19 cellular contexts compared by ENCODE assay signal in genomic region chr1:160628799-160629263, GRCh38. TPM values are rescaled to one million over a fixed set of nuclear protein-coding genes. Genes with fewer than 3 reads are reported as not detected.
DNase-seq lines count a peak whose midpoint lies in the region; ATAC-seq, FAIRE-seq and TF ChIP-seq lines count a peak whose summit lies in the region.
"Had no signal": no experiment of that assay in that cellular context is flagged by ENCODE, and none has a peak within 500 bp of the region (broad histone marks: within the 10 kb centered on the region; RNA-seq: fewer than 3 reads in every experiment).

No MANE protein-coding gene starts in this region.

- no peaks in the 10 kb centered on the region for H3K27me3 Mint-ChIP-seq in CD4-positive, alpha-beta memory T cell
- H3K27me3 Mint-ChIP-seq in GM23338 (ENCODE audit: insufficient read depth, low read depth, poor library complexity) = no peaks in the 10 kb centered on the region
- H3K27me3 Mint-ChIP-seq in activated T-helper 1 cell treated with anti-CD3 and anti-CD28 coated beads, Interleukin-12 subunit alpha, Interleukin-12 subunit beta, Interleukin-2, Interleukin-4 antibody, amounts not matched to agents 30 ng/mL and 10 ng/mL and 1 ng/mL, durations not matched to agents 14 hours and 24 hours and 36 hours (ENCODE audit: insufficient read depth) = no peaks in the 10 kb centered on the region
- H3K27me3 Mint-ChIP-seq in naive thymus-derived CD8-positive, alpha-beta T cell = no peaks in the 10 kb centered on the region

- no peak for TF ChIP-seq EP300 in HepG2 (IDR thresholded peaks at IDR 0.05; ENCODE audit: low read depth in 2 of 2, low read length in 2 of 2)
- no peak for TF ChIP-seq EP300 in HepG2 (CRISPR knock-in tag; IDR thresholded peaks at IDR 0.05; ENCODE audit: borderline replicate concordance)

- H3K79me2 ChIP-seq in GM23338 (replicated peaks; ENCODE audit: insufficient read depth) (no peaks in the 10 kb centered on the region), OCI-LY7 (ENCODE audit: insufficient read depth, low read depth, low read length) (no peaks in the 10 kb centered on the region), HepG2 (ENCODE audit: insufficient read depth, low read length) (no peaks in the 10 kb centered on the region)

- no peaks in the 10 kb centered on the region for H3F3A ChIP-seq in GM23338 (replicated peaks; ENCODE audit: low read depth)

- peaks cover 81 to 100% (median 92%) of the 10 kb centered on the region in 4 donors for H3K4me1 Mint-ChIP-seq in CD4-positive, alpha-beta memory T cell
- no peaks in the 10 kb centered on the region for H3K4me1 Mint-ChIP-seq in GM23338
- peaks cover 98% of the 10 kb centered on the region for H3K4me1 Mint-ChIP-seq in activated T-helper 1 cell treated with anti-CD3 and anti-CD28 coated beads, Interleukin-12 subunit alpha, Interleukin-12 subunit beta, Interleukin-2, Interleukin-4 antibody, amounts not matched to agents 30 ng/mL and 10 ng/mL and 1 ng/mL, durations not matched to agents 14 hours and 24 hours and 36 hours (ENCODE audit: low read depth)
- H3K4me1 Mint-ChIP-seq in naive thymus-derived CD8-positive, alpha-beta T cell = peaks cover 56 to 100% (median 95%) of the 10 kb centered on the region in 4 donors

- H3K27ac ChIP-seq in CD4-positive, alpha-beta memory T cell (ENCODE audit: low read depth, low read length) = peak overlapping the region; percentile 93
- H3K27ac ChIP-seq in GM23338 (ENCODE audit: low read depth) (no peak overlapping the region), OCI-LY7 (ENCODE audit: low read depth, low read length, poor library complexity, severe bottlenecking) (no peak overlapping the region), HepG2 (ENCODE audit: extremely low read length, insufficient read depth, low read length) (no peak overlapping the region)

- intact Hi-C loops in CD4-positive, alpha-beta memory T cell (cut with micrococcal nuclease) = loop anchor here (1.0 to 2.0 kb wide), 5 partner anchors 9 to 46 kb away; partner anchors contain the start of gene SLAMF1
- intact Hi-C loops in activated T-helper 1 cell treated with anti-CD3 and anti-CD28 coated beads, Interleukin-12 subunit alpha, Interleukin-12 subunit beta, Interleukin-2, Interleukin-4 antibody, amounts not matched to agents 30 ng/mL and 10 ng/mL and 1 ng/mL, durations not matched to agents 14 hours and 24 hours and 36 hours (cut with micrococcal nuclease) = loop anchor here (1.0 to 5.0 kb wide), 2 partner anchors 9 to 138 kb away; no protein-coding TSS in a partner anchor
- intact Hi-C loops in OCI-LY7 (cut with micrococcal nuclease; ENCODE audit: unreplicated experiment) = no loop called here
- intact Hi-C loops in HepG2 (cut with micrococcal nuclease; ENCODE audit: unreplicated experiment) = no loop called here

- TF ChIP-seq POLR2A in HepG2 (IDR thresholded peaks at IDR 0.05; ENCODE audit: insufficient read depth in 1 of 2, low read depth in 2 of 2, low read length in 2 of 2) = no peak

- in situ Hi-C loops in HepG2 (cut with HindIII; ENCODE audit: extremely low pct_ligation_motif_present, low pct_unique_long_range_greater_than_20kb) = no loop called here

- peak overlapping the region; percentile 80 to 91 (median 84) for H3K4me3 Mint-ChIP-seq in CD4-positive, alpha-beta memory T cell
- H3K4me3 Mint-ChIP-seq in GM23338 = no peak overlapping the region
- peak overlapping the region; percentile 66 for H3K4me3 Mint-ChIP-seq in activated T-helper 1 cell treated with anti-CD3 and anti-CD28 coated beads, Interleukin-12 subunit alpha, Interleukin-12 subunit beta, Interleukin-2, Interleukin-4 antibody, amounts not matched to agents 30 ng/mL and 10 ng/mL and 1 ng/mL, durations not matched to agents 14 hours and 24 hours and 36 hours
- H3K4me3 Mint-ChIP-seq in naive thymus-derived CD8-positive, alpha-beta T cell = peak overlapping the region; percentile 72 to 90 (median 84)

- POLR2A ChIA-PET in CD4-positive, alpha-beta memory T cell (lab: Charles Lee; ENCODE audit: partially characterized antibody) = interaction anchor here (0.6 to 10.1 kb wide), 27 partner anchors 10 to 410 kb away, joined by 3 to 135 read pairs (median 5); partner anchors contain the start of genes LY9, SLAMF1, SLAMF6 and TSTD1
- POLR2A ChIA-PET in naive thymus-derived CD8-positive, alpha-beta T cell (lab: Charles Lee) = interaction anchor here (0.7 to 5.9 kb wide), 17 partner anchors 8 to 145 kb away, joined by 3 to 39 read pairs (median 4); partner anchors contain the start of genes CD48 and SLAMF1
- POLR2A ChIA-PET in OCI-LY7 (lab: Charles Lee) (interaction anchor here (0.7 to 1.0 kb wide), 3 partner anchors 23 to 104 kb away, joined by 3 read pairs; no protein-coding TSS in a partner anchor), HepG2 (lab: Yijun Ruan, JAX) (no interaction called here)

- H3K9me3 Mint-ChIP-seq in CD4-positive, alpha-beta memory T cell = peaks cover 0 to 4% (median 0%) of the 10 kb centered on the region in 8 donors
- H3K9me3 Mint-ChIP-seq in GM23338 = no peaks in the 10 kb centered on the region
- H3K9me3 Mint-ChIP-seq in activated T-helper 1 cell treated with anti-CD3 and anti-CD28 coated beads, Interleukin-12 subunit alpha, Interleukin-12 subunit beta, Interleukin-2, Interleukin-4 antibody, amounts not matched to agents 30 ng/mL and 10 ng/mL and 1 ng/mL, durations not matched to agents 14 hours and 24 hours and 36 hours = no peaks in the 10 kb centered on the region
- H3K9me3 Mint-ChIP-seq in naive thymus-derived CD8-positive, alpha-beta T cell = peaks cover 0 to 28% (median 0%) of the 10 kb centered on the region in 9 donors

- no peak for TF ChIP-seq CTCF in GM23338 (conservative IDR thresholded peaks at IDR 0.05; ENCODE audit: low read depth in 2 of 2)
- no peak for TF ChIP-seq CTCF in OCI-LY7 (conservative IDR thresholded peaks at IDR 0.05; ENCODE audit: low read length)
- no peak for TF ChIP-seq CTCF in HepG2 (CRISPR knock-in tag; IDR thresholded peaks at IDR 0.05)

- no peak for FAIRE-seq in HepG2 (lab: Jason Lieb, UNC)
- FAIRE-seq: H54 had no signal

- peak overlapping the region; percentile 18 to 30 for H3K4me3 ChIP-seq in CD4-positive, alpha-beta memory T cell (ENCODE audit: low read length in 2 of 2)
- H3K4me3 ChIP-seq in GM23338 (no peak overlapping the region), OCI-LY7 (ENCODE audit: low read depth, low read length, poor library complexity, severe bottlenecking) (no peak overlapping the region), HepG2 (replicated peaks in 1 of 3; ENCODE audit: insufficient read depth in 1 of 3, low read depth in 2 of 3, low read length in 3 of 3) (no peak overlapping the region)

- CTCF ChIA-PET in CD4-positive, alpha-beta memory T cell (lab: Charles Lee; ENCODE audit: partially characterized antibody) = interaction anchor here (1.1 to 5.6 kb wide), 13 partner anchors 10 to 200 kb away, joined by 3 to 57 read pairs (median 6); partner anchors contain the start of gene SLAMF1
- CTCF ChIA-PET in OCI-LY7 (lab: Charles Lee; ENCODE audit: unreplicated experiment) (no interaction called here), HepG2 (lab: Yijun Ruan, JAX; ENCODE audit: low intra/inter-chr PET ratio, low total read pairs) (no interaction called here)

- H3K4me2 ChIP-seq in GM23338 (no peak overlapping the region), OCI-LY7 (ENCODE audit: low read length) (no peak overlapping the region), HepG2 (ENCODE audit: low read depth, low read length) (no peak overlapping the region)

- TF ChIP-seq RAD21 in HepG2 (CRISPR knock-in tag; IDR thresholded peaks at IDR 0.05) = no peak

- H3K4me1 ChIP-seq in CD4-positive, alpha-beta memory T cell (ENCODE audit: insufficient read depth, low read length) = peaks cover 98% of the 10 kb centered on the region
- H3K4me1 ChIP-seq in GM23338 (ENCODE audit: insufficient read depth) = no peaks in the 10 kb centered on the region
- H3K4me1 ChIP-seq in OCI-LY7 (ENCODE audit: insufficient read depth, low read length, poor library complexity, severe bottlenecking) = peaks cover 71% of the 10 kb centered on the region
- H3K4me1 ChIP-seq in HepG2 (ENCODE audit: insufficient read depth, low read length) = no peaks in the 10 kb centered on the region

- WGBS in HepG2 (ENCODE audit: low lambda C conversion rate) = 25% methylated on average over 8 of the region's 8 CpGs

- H3K9me2 ChIP-seq in GM23338 (ENCODE audit: insufficient read depth) = peaks cover 15% of the 10 kb centered on the region
- H3K9me2 ChIP-seq in OCI-LY7 (ENCODE audit: insufficient read depth, low read length) = no peaks in the 10 kb centered on the region

- H4K20me1 ChIP-seq in GM23338 (replicated peaks; ENCODE audit: insufficient read depth) (no peaks in the 10 kb centered on the region), OCI-LY7 (ENCODE audit: insufficient read depth, low read length) (no peaks in the 10 kb centered on the region), HepG2 (ENCODE audit: insufficient read depth, low read length) (no peaks in the 10 kb centered on the region)

- peaks cover 18% of the 10 kb centered on the region for H3K36me3 ChIP-seq in CD4-positive, alpha-beta memory T cell (ENCODE audit: insufficient read depth, low read length)
- no peaks in the 10 kb centered on the region for H3K36me3 ChIP-seq in GM23338 (ENCODE audit: insufficient read depth)
- H3K36me3 ChIP-seq in OCI-LY7 (ENCODE audit: insufficient read depth, low read length) = no peaks in the 10 kb centered on the region
- no peaks in the 10 kb centered on the region for H3K36me3 ChIP-seq in HepG2 (replicated peaks in 1 of 2; ENCODE audit: control insufficient read depth in 1 of 2, insufficient read depth in 2 of 2, low read length in 2 of 2)

- BruUV-seq in OCI-LY7 (replicated peaks; lab: Mats Ljungman, UMichigan) = no TSS peak
- no TSS peak for BruUV-seq in HepG2 (replicated peaks; lab: Mats Ljungman, UMichigan)

- peak overlapping the region; percentile 81 for H2AFZ ChIP-seq in GM23338
- no peak overlapping the region for H2AFZ ChIP-seq in OCI-LY7 (ENCODE audit: low read length)
- no peak overlapping the region for H2AFZ ChIP-seq in HepG2 (ENCODE audit: low read length)

- ATAC-seq in GM23338 (no peak), GM19397 (IDR thresholded peaks at IDR 0.05; ENCODE audit: unreplicated experiment) (no peak), GM21367 (IDR thresholded peaks at IDR 0.05; ENCODE audit: unreplicated experiment) (no peak), HepG2 (no peak)
- ATAC-seq in naive thymus-derived CD8-positive, alpha-beta T cell = peak; percentile 48 to 53
- ATAC-seq: SK-N-SH treated with all-trans-retinoic acid at 6 μM for 48 hours had no signal

- peak overlapping the region; percentile 87 to 100 (median 99) for H3K27ac Mint-ChIP-seq in CD4-positive, alpha-beta memory T cell
- H3K27ac Mint-ChIP-seq in GM23338 = no peak overlapping the region
- peak overlapping the region; percentile 99 for H3K27ac Mint-ChIP-seq in activated T-helper 1 cell treated with anti-CD3 and anti-CD28 coated beads, Interleukin-12 subunit alpha, Interleukin-12 subunit beta, Interleukin-2, Interleukin-4 antibody, amounts not matched to agents 30 ng/mL and 10 ng/mL and 1 ng/mL, durations not matched to agents 14 hours and 24 hours and 36 hours
- peak overlapping the region; percentile 94 to 100 (median 99) for H3K27ac Mint-ChIP-seq in naive thymus-derived CD8-positive, alpha-beta T cell

- peaks cover 60 to 82% of the 10 kb centered on the region in 2 donors for H3K36me3 Mint-ChIP-seq in CD4-positive, alpha-beta memory T cell
- H3K36me3 Mint-ChIP-seq in GM23338 (ENCODE audit: low read depth) = no peaks in the 10 kb centered on the region
- peaks cover 86% of the 10 kb centered on the region for H3K36me3 Mint-ChIP-seq in activated T-helper 1 cell treated with anti-CD3 and anti-CD28 coated beads, Interleukin-12 subunit alpha, Interleukin-12 subunit beta, Interleukin-2, Interleukin-4 antibody, amounts not matched to agents 30 ng/mL and 10 ng/mL and 1 ng/mL, durations not matched to agents 14 hours and 24 hours and 36 hours (ENCODE audit: low read depth)
- peaks cover 0 to 3% (median under 1%) of the 10 kb centered on the region in 3 donors for H3K36me3 Mint-ChIP-seq in naive thymus-derived CD8-positive, alpha-beta T cell

- no peaks in the 10 kb centered on the region for H3K27me3 ChIP-seq in CD4-positive, alpha-beta memory T cell (ENCODE audit: insufficient read depth, low read length)
- H3K27me3 ChIP-seq in GM23338 (ENCODE audit: insufficient read depth) (no peaks in the 10 kb centered on the region), HepG2 (ENCODE audit: control insufficient read depth in 1 of 2, insufficient read depth in 2 of 2, low read length in 2 of 2) (0 out of 5 replicates have a peak, but pooled peaks cover 0 to 1% of the 10 kb centered on the region in 2 experiments)

- no peak overlapping the region for H3K9ac ChIP-seq in HepG2 (ENCODE audit: insufficient read depth, low read depth, low read length)

- no peaks in the 10 kb centered on the region for H3K9me3 ChIP-seq in CD4-positive, alpha-beta memory T cell (ENCODE audit: control insufficient read depth in 1 of 2, low read length in 2 of 2)
- no peaks in the 10 kb centered on the region for H3K9me3 ChIP-seq in OCI-LY7 (ENCODE audit: low read length)
- no peaks in the 10 kb centered on the region for H3K9me3 ChIP-seq in HepG2 (ENCODE audit: low read length)

- peak in 3 of 5 donors; percentile 54 to 75 (median 65) for DNase-seq in CD4-positive, alpha-beta memory T cell
- DNase-seq in GM23338 (ENCODE audit: low spot score) (no peak), OCI-LY7 (ENCODE audit: low spot score) (no peak), HepG2 (ENCODE audit: low spot score) (no peak)
- DNase-seq in activated T-helper 1 cell treated with anti-CD3 and anti-CD28 coated beads, Interleukin-12 subunit alpha, Interleukin-12 subunit beta, Interleukin-2, Interleukin-4 antibody, amounts not matched to agents 30 ng/mL and 10 ng/mL and 1 ng/mL, durations not matched to agents 14 hours and 24 hours and 36 hours (ENCODE audit: low spot score) = no peak
- peak in 6 of 10 donors; percentile 19 to 71 (median 53) for DNase-seq in naive thymus-derived CD8-positive, alpha-beta T cell
- DNase-seq: activated CD4-positive, CD25-positive, alpha-beta regulatory T cell treated with anti-CD3 and anti-CD28 coated beads, Interleukin-2, amount 50 U/mL, for 72 hours; cerebellar nuclear complex; IMR-90; NCI-H1417; NCI-H226 had no signal

RNA-seq across cellular contexts. Expression of gene SLAMF1, which starts 18.0 kb away (rescaled TPM):
- total RNA-seq in CD4-positive, alpha-beta memory T cell = 10 to 100 TPM; 59.8 to 59.9 TPM
- polyA plus RNA-seq in CD4-positive, alpha-beta memory T cell = 10 to 100 TPM; 21.4 to 62.5 TPM
- not detected in 2 replicates for total RNA-seq in GM23338 (2014; rRNA removed; shearing (Covaris generic))
- polyA plus RNA-seq in GM23338 (2016; fragmentation: Nextera tagmentation; extraction: Ambion mirVana) = not detected in 2 replicates
- total RNA-seq in activated T-helper 1 cell treated with anti-CD3 and anti-CD28 coated beads, Interleukin-12 subunit alpha, Interleukin-12 subunit beta, Interleukin-2, Interleukin-4 antibody, amounts not matched to agents 30 ng/mL and 10 ng/mL and 1 ng/mL, durations not matched to agents 14 hours and 24 hours and 36 hours = 118 TPM in 2 replicates
- 10 to 100 TPM in 1 of 2 experiments, 1 to 10 TPM in 1; 9.8 to 11.1 TPM for total RNA-seq in naive thymus-derived CD8-positive, alpha-beta T cell
- 1 to 10 TPM; 1.7 to 3.9 (median 3.7) TPM for polyA plus RNA-seq in naive thymus-derived CD8-positive, alpha-beta T cell
- 0.32 and 0.36 TPM in 2 replicates for total RNA-seq in OCI-LY7 (2014; rRNA removed; shearing (Covaris generic))
- total RNA-seq in OCI-LY7 (2022) = 0.42 and 0.72 TPM in 2 replicates
- total RNA-seq in HepG2 (2016; rRNA removed; fragmentation: Illumina TruSeq; extraction: Trizol) = not detected in 2 replicates
- not detected in 2 replicates for total RNA-seq in HepG2 (2016; cell fraction: cytosol; rRNA removed; fragmentation: Illumina TruSeq; extraction: Trizol; ENCODE audit: low read depth)
- total RNA-seq in HepG2 (2016; cell fraction: insoluble cytoplasmic fraction; rRNA removed; fragmentation: Illumina TruSeq; extraction: Trizol) = not detected in 2 replicates
- not detected in 2 replicates for total RNA-seq in HepG2 (2016; cell fraction: membrane; rRNA removed; fragmentation: Illumina TruSeq; extraction: Trizol)
- total RNA-seq in HepG2 (2016; cell fraction: nucleus; rRNA removed; fragmentation: Illumina TruSeq; extraction: Trizol) = not detected in 2 replicates
- polyA plus RNA-seq in HepG2 (2011; rRNA removed) = not detected in 2 replicates
- polyA plus RNA-seq in HepG2 (2011; cell fraction: cytosol; rRNA removed) = not detected in 2 replicates
- polyA plus RNA-seq in HepG2 (2011; cell fraction: nucleus; rRNA removed) = 0.11 and 0.21 TPM in 2 replicates
- not detected in 2 replicates for polyA plus RNA-seq in HepG2 (2012)
- polyA plus RNA-seq in HepG2 (2016; cell fraction: cytosol; fragmentation: Illumina TruSeq; extraction: Trizol; ENCODE audit: low read depth) = not detected in 2 replicates
- not detected in 2 replicates for polyA plus RNA-seq in HepG2 (2016; cell fraction: insoluble cytoplasmic fraction; fragmentation: Illumina TruSeq; extraction: Trizol; ENCODE audit: low read depth)
- polyA plus RNA-seq in HepG2 (2016; cell fraction: membrane; fragmentation: Illumina TruSeq; extraction: Trizol; ENCODE audit: low read depth) = not detected in 2 replicates
- polyA plus RNA-seq in HepG2 (2016; cell fraction: nucleus; fragmentation: Illumina TruSeq; extraction: Trizol; ENCODE audit: insufficient read depth, low read depth) = not detected in 2 replicates
- polyA minus RNA-seq in HepG2 (2011; rRNA and poly(A)+ RNA removed; ENCODE audit: low replicate concordance) = not detected in 2 replicates
- not detected in 2 replicates for polyA minus RNA-seq in HepG2 (2011; cell fraction: cytosol; rRNA and poly(A)+ RNA removed)
- polyA minus RNA-seq in HepG2 (2011; cell fraction: nucleus; rRNA and poly(A)+ RNA removed) = not detected in 2 replicates
- total RNA-seq: Daoy, epithelial cell of proximal tubule, IMR-90, kidney epithelial cell had no signal
- polyA plus RNA-seq: BJ, IMR-90 had no signal

RNA-seq across cellular contexts. Expression of gene CD84, which starts 49.5 kb away (rescaled TPM):
- 10 to 100 TPM; 97.5 to 98.9 TPM for total RNA-seq in CD4-positive, alpha-beta memory T cell
- 10 to 100 TPM; 15.9 to 33.6 TPM for polyA plus RNA-seq in CD4-positive, alpha-beta memory T cell
- under 0.01 TPM in 1 of 2 replicates, not detected in the other for total RNA-seq in GM23338 (2014; rRNA removed; shearing (Covaris generic))
- polyA plus RNA-seq in GM23338 (2016; fragmentation: Nextera tagmentation; extraction: Ambion mirVana) = not detected in 2 replicates
- 16.3 and 17.2 TPM in 2 replicates for total RNA-seq in activated T-helper 1 cell treated with anti-CD3 and anti-CD28 coated beads, Interleukin-12 subunit alpha, Interleukin-12 subunit beta, Interleukin-2, Interleukin-4 antibody, amounts not matched to agents 30 ng/mL and 10 ng/mL and 1 ng/mL, durations not matched to agents 14 hours and 24 hours and 36 hours
- 10 to 100 TPM; 81.5 to 83.4 TPM for total RNA-seq in naive thymus-derived CD8-positive, alpha-beta T cell
- polyA plus RNA-seq in naive thymus-derived CD8-positive, alpha-beta T cell = 10 to 100 TPM; 17.5 to 19.0 (median 18.1) TPM
- 23.3 and 23.4 TPM in 2 replicates for total RNA-seq in OCI-LY7 (2014; rRNA removed; shearing (Covaris generic))
- total RNA-seq in OCI-LY7 (2022) = 22.2 and 28.8 TPM in 2 replicates
- not detected in 2 replicates for total RNA-seq in HepG2 (2016; rRNA removed; fragmentation: Illumina TruSeq; extraction: Trizol)
- total RNA-seq in HepG2 (2016; cell fraction: cytosol; rRNA removed; fragmentation: Illumina TruSeq; extraction: Trizol; ENCODE audit: low read depth) = not detected in 2 replicates
- not detected in 2 replicates for total RNA-seq in HepG2 (2016; cell fraction: insoluble cytoplasmic fraction; rRNA removed; fragmentation: Illumina TruSeq; extraction: Trizol)
- total RNA-seq in HepG2 (2016; cell fraction: membrane; rRNA removed; fragmentation: Illumina TruSeq; extraction: Trizol) = not detected in 2 replicates
- total RNA-seq in HepG2 (2016; cell fraction: nucleus; rRNA removed; fragmentation: Illumina TruSeq; extraction: Trizol) = not detected in 2 replicates
- not detected in 2 replicates for polyA plus RNA-seq in HepG2 (2011; rRNA removed)
- not detected in 2 replicates for polyA plus RNA-seq in HepG2 (2011; cell fraction: cytosol; rRNA removed)
- polyA plus RNA-seq in HepG2 (2011; cell fraction: nucleus; rRNA removed) = not detected in 2 replicates
- not detected in 2 replicates for polyA plus RNA-seq in HepG2 (2012)
- not detected in 2 replicates for polyA plus RNA-seq in HepG2 (2016; cell fraction: cytosol; fragmentation: Illumina TruSeq; extraction: Trizol; ENCODE audit: low read depth)
- not detected in 2 replicates for polyA plus RNA-seq in HepG2 (2016; cell fraction: insoluble cytoplasmic fraction; fragmentation: Illumina TruSeq; extraction: Trizol; ENCODE audit: low read depth)
- not detected in 2 replicates for polyA plus RNA-seq in HepG2 (2016; cell fraction: membrane; fragmentation: Illumina TruSeq; extraction: Trizol; ENCODE audit: low read depth)
- not detected in 2 replicates for polyA plus RNA-seq in HepG2 (2016; cell fraction: nucleus; fragmentation: Illumina TruSeq; extraction: Trizol; ENCODE audit: insufficient read depth, low read depth)
- polyA minus RNA-seq in HepG2 (2011; rRNA and poly(A)+ RNA removed; ENCODE audit: low replicate concordance) = not detected in 2 replicates
- polyA minus RNA-seq in HepG2 (2011; cell fraction: cytosol; rRNA and poly(A)+ RNA removed) = not detected in 2 replicates
- polyA minus RNA-seq in HepG2 (2011; cell fraction: nucleus; rRNA and poly(A)+ RNA removed) = not detected in 2 replicates
- total RNA-seq: Daoy, epithelial cell of proximal tubule, IMR-90, kidney epithelial cell had no signal
- polyA plus RNA-seq: BJ, IMR-90 had no signal

Comparison
In these comparisons a context has a peak if more than half of its experiments do, and no peak if none do; other contexts are left out.
1. DNase-seq: peak in CD4-positive, alpha-beta memory T cell (3 of 5) and naive thymus-derived CD8-positive, alpha-beta T cell (6 of 10); none in GM23338 (single experiment), activated T-helper 1 cell treated with anti-CD3 and anti-CD28 coated beads, Interleukin-12 subunit alpha, Interleukin-12 subunit beta, Interleukin-2, Interleukin-4 antibody, amounts not matched to agents 30 ng/mL and 10 ng/mL and 1 ng/mL, durations not matched to agents 14 hours and 24 hours and 36 hours (single experiment), OCI-LY7 (single experiment) and HepG2 (single experiment).
2. H3K4me3 ChIP-seq: peak in CD4-positive, alpha-beta memory T cell (2 of 2); none in GM23338 (single experiment), OCI-LY7 (single experiment) and HepG2 (0 of 3).
3. ATAC-seq: peak in naive thymus-derived CD8-positive, alpha-beta T cell (2 of 2); none in GM23338 (single experiment), GM19397 (single experiment), GM21367 (single experiment) and HepG2 (single experiment).
4. RNA of gene SLAMF1, which starts 18.0 kb away (total RNA-seq): 118 TPM in activated T-helper 1 cell treated with anti-CD3 and anti-CD28 coated beads, Interleukin-12 subunit alpha, Interleukin-12 subunit beta, Interleukin-2, Interleukin-4 antibody, amounts not matched to agents 30 ng/mL and 10 ng/mL and 1 ng/mL, durations not matched to agents 14 hours and 24 hours and 36 hours, 59.8 to 59.9 TPM in CD4-positive, alpha-beta memory T cell and 9.8 to 11.1 TPM in naive thymus-derived CD8-positive, alpha-beta T cell; 0.32 to 0.72 TPM in OCI-LY7, not detected in GM23338 and not detected in HepG2; every median in the first group is over 4 times any median in the second.
5. RNA of gene CD84, which starts 49.5 kb away (total RNA-seq): 97.5 to 98.9 TPM in CD4-positive, alpha-beta memory T cell, 81.5 to 83.4 TPM in naive thymus-derived CD8-positive, alpha-beta T cell, 22.2 to 28.8 TPM in OCI-LY7 and 16.3 to 17.2 TPM in activated T-helper 1 cell treated with anti-CD3 and anti-CD28 coated beads, Interleukin-12 subunit alpha, Interleukin-12 subunit beta, Interleukin-2, Interleukin-4 antibody, amounts not matched to agents 30 ng/mL and 10 ng/mL and 1 ng/mL, durations not matched to agents 14 hours and 24 hours and 36 hours; under 0.01 TPM in GM23338 and not detected in HepG2; every median in the first group is over 10 times any median in the second.
6. intact Hi-C loops: an anchor here in CD4-positive, alpha-beta memory T cell (1.0 to 2.0 kb wide) and activated T-helper 1 cell treated with anti-CD3 and anti-CD28 coated beads, Interleukin-12 subunit alpha, Interleukin-12 subunit beta, Interleukin-2, Interleukin-4 antibody, amounts not matched to agents 30 ng/mL and 10 ng/mL and 1 ng/mL, durations not matched to agents 14 hours and 24 hours and 36 hours (1.0 to 5.0 kb wide); none called in OCI-LY7 and HepG2.